In genomic region chr7:106285051-106285800, GRCh38 we compare ENCODE assay signal across 8 cellular contexts. TPM values are rescaled to one million over a fixed set of nuclear protein-coding genes. Genes with fewer than 3 reads are reported as not detected.
DNase-seq lines count a peak whose midpoint lies in the region; ATAC-seq and TF ChIP-seq lines count a peak whose summit lies in the region.

No MANE protein-coding gene starts in this region.

- H3K27me3 Mint-ChIP-seq in activated naive CD8-positive, alpha-beta T cell treated with anti-CD3 and anti-CD28 coated beads for 36 hours: peaks cover 4% of the 10 kb centered on the region
- peaks cover 4% of the 10 kb centered on the region for H3K27me3 Mint-ChIP-seq in osteocyte (ENCODE audit: unreplicated experiment)

- H3K4me1 Mint-ChIP-seq in activated naive CD8-positive, alpha-beta T cell treated with anti-CD3 and anti-CD28 coated beads for 36 hours: peaks cover 36% of the 10 kb centered on the region
- peaks cover 32% of the 10 kb centered on the region for H3K4me1 Mint-ChIP-seq in osteocyte (ENCODE audit: unreplicated experiment)

- no peaks in the 10 kb centered on the region for H3K36me3 ChIP-seq in thymus (ENCODE audit: control insufficient read depth, insufficient read depth)

- no peaks in the 10 kb centered on the region for H3K9me3 ChIP-seq in thymus (ENCODE audit: control insufficient read depth)

- peak overlapping the region; percentile 97 for H3K4me3 Mint-ChIP-seq in activated naive CD8-positive, alpha-beta T cell treated with anti-CD3 and anti-CD28 coated beads for 36 hours
- H3K4me3 Mint-ChIP-seq in osteocyte (ENCODE audit: unreplicated experiment): peak overlapping the region; percentile 96

- intact Hi-C loops in head of caudate nucleus (cut with DNase I): loop anchor here (10.0 kb wide), 1 partner anchor 110 kb away; no protein-coding TSS in a partner anchor

- ATAC-seq in HG02623 (IDR thresholded peaks at IDR 0.05; ENCODE audit: unreplicated experiment): peak; percentile 76
- peak; percentile 91 for ATAC-seq in SK-N-SH treated with all-trans-retinoic acid at 6 μM for 48 hours

- peak overlapping the region; percentile 84 for H3K27ac ChIP-seq in thymus (ENCODE audit: low read depth)

- TF ChIP-seq CTCF in GM10266 (IDR thresholded peaks at IDR 0.05; ENCODE audit: control insufficient read depth, insufficient read depth, low read depth, missing control alignments) (no peak), osteocyte (IDR thresholded peaks at IDR 0.05) (no peak)

- peaks cover 5% of the 10 kb centered on the region for H3K4me1 ChIP-seq in thymus (ENCODE audit: control insufficient read depth, insufficient read depth, low read length)

- DNase-seq in GM10266 (ENCODE audit: extremely low spot score) (peak; percentile 95), NCI-H1092 treated with DMSO at 0.1 percent for 48 hours (lab: John Stamatoyannopoulos, UW) (peak; percentile 98), head of caudate nucleus (peak; percentile 86 to 98 (median 95)), osteocyte (ENCODE audit: extremely low spot score, unreplicated experiment) (peak; percentile 98)
- peak; percentile 99 for DNase-seq in activated naive CD8-positive, alpha-beta T cell treated with anti-CD3 and anti-CD28 coated beads for 36 hours

- peaks cover 38% of the 10 kb centered on the region for H3K36me3 Mint-ChIP-seq in activated naive CD8-positive, alpha-beta T cell treated with anti-CD3 and anti-CD28 coated beads for 36 hours
- no peaks in the 10 kb centered on the region for H3K36me3 Mint-ChIP-seq in osteocyte (ENCODE audit: unreplicated experiment)

- H3K27ac Mint-ChIP-seq in activated naive CD8-positive, alpha-beta T cell treated with anti-CD3 and anti-CD28 coated beads for 36 hours: peak overlapping the region; percentile 100
- peak overlapping the region; percentile 99 for H3K27ac Mint-ChIP-seq in osteocyte (ENCODE audit: unreplicated experiment)

- H3K27me3 ChIP-seq in thymus (ENCODE audit: control insufficient read depth, insufficient read depth): no peaks in the 10 kb centered on the region

- peaks cover 2% of the 10 kb centered on the region for H3K9me3 Mint-ChIP-seq in activated naive CD8-positive, alpha-beta T cell treated with anti-CD3 and anti-CD28 coated beads for 36 hours
- H3K9me3 Mint-ChIP-seq in osteocyte (ENCODE audit: unreplicated experiment): no peaks in the 10 kb centered on the region

- H3K4me3 ChIP-seq in thymus (ENCODE audit: low read length): peak overlapping the region; percentile 63

- WGBS in thymus: under 1% methylated on average over 68 of the region's 68 CpGs

TF ChIP-seq in SK-N-SH treated with all-trans-retinoic acid at 6 μM for 48 hours, 23 proteins besides CTCF, POLR2A, EP300 and RAD21 (continues in another document):
- peak; percentile 72; the same call in 1 of the 2 replicates for TF ChIP-seq SNAI2 (CRISPR knock-in tag; IDR thresholded peaks at IDR 0.05)
- TF ChIP-seq ESRRG (CRISPR knock-in tag; IDR thresholded peaks at IDR 0.05): no peak
- TF ChIP-seq PATZ1 (CRISPR knock-in tag; IDR thresholded peaks at IDR 0.05; ENCODE audit: borderline replicate concordance): no peak
- TF ChIP-seq PPARA (CRISPR knock-in tag; IDR thresholded peaks at IDR 0.05; ENCODE audit: borderline replicate concordance): no peak
- no peak for TF ChIP-seq TCF4 (CRISPR knock-in tag; IDR thresholded peaks at IDR 0.05; ENCODE audit: borderline replicate concordance)
- no peak for TF ChIP-seq POU6F1 (CRISPR knock-in tag; IDR thresholded peaks at IDR 0.05; ENCODE audit: borderline replicate concordance, low read depth)
- no peak for TF ChIP-seq TOX (CRISPR knock-in tag; IDR thresholded peaks at IDR 0.05; ENCODE audit: borderline replicate concordance)
- no peak for TF ChIP-seq CREB5 (CRISPR knock-in tag; IDR thresholded peaks at IDR 0.05; ENCODE audit: low read depth)
- no peak for TF ChIP-seq ZNF565 (CRISPR knock-in tag; conservative IDR thresholded peaks at IDR 0.05; ENCODE audit: low read depth)
- no peak for TF ChIP-seq BACH2 (CRISPR knock-in tag; IDR thresholded peaks at IDR 0.05; ENCODE audit: borderline replicate concordance)
- no peak for TF ChIP-seq CSRNP3 (CRISPR knock-in tag; IDR thresholded peaks at IDR 0.05)
- no peak for TF ChIP-seq ZC3H10 (CRISPR knock-in tag; IDR thresholded peaks at IDR 0.05)
- 0 out of 2 replicates have a peak, but pooled peaks have one; percentile 37 for TF ChIP-seq GLIS3 (CRISPR knock-in tag; IDR thresholded peaks at IDR 0.05)
- TF ChIP-seq ARNTL (CRISPR knock-in tag; IDR thresholded peaks at IDR 0.05; ENCODE audit: borderline replicate concordance, low read depth): no peak
- peak; percentile 32; the same call in 1 of the 2 replicates for TF ChIP-seq ZFP3 (CRISPR knock-in tag; IDR thresholded peaks at IDR 0.05)
- TF ChIP-seq ZFP30 (CRISPR knock-in tag; IDR thresholded peaks at IDR 0.05): no peak
- TF ChIP-seq ZNF70 (CRISPR knock-in tag; IDR thresholded peaks at IDR 0.05): 0 out of 2 replicates have a peak, but pooled peaks have one; percentile 24
- TF ChIP-seq RARB (CRISPR knock-in tag; IDR thresholded peaks at IDR 0.05): no peak

RNA-seq across cellular contexts. Expression of gene NAMPT, which starts 0.4 kb away (rescaled TPM):
- total RNA-seq in activated naive CD8-positive, alpha-beta T cell treated with anti-CD3 and anti-CD28 coated beads for 36 hours: 100 to 1,000 TPM; 590 to 613 TPM
- 64.4 and 71.6 TPM in 2 replicates for total RNA-seq in osteocyte
- 79.3 TPM for polyA plus RNA-seq in thymus

Comparison
In these comparisons a context has a peak if more than half of its experiments do, and no peak if none do; other contexts are left out.
1. Peak in every context shown above with its lines: DNase-seq, ATAC-seq, H3K4me3 ChIP-seq and H3K27ac ChIP-seq.